ENCODE assay signal across 15 cellular contexts in the genomic region with DNA sequence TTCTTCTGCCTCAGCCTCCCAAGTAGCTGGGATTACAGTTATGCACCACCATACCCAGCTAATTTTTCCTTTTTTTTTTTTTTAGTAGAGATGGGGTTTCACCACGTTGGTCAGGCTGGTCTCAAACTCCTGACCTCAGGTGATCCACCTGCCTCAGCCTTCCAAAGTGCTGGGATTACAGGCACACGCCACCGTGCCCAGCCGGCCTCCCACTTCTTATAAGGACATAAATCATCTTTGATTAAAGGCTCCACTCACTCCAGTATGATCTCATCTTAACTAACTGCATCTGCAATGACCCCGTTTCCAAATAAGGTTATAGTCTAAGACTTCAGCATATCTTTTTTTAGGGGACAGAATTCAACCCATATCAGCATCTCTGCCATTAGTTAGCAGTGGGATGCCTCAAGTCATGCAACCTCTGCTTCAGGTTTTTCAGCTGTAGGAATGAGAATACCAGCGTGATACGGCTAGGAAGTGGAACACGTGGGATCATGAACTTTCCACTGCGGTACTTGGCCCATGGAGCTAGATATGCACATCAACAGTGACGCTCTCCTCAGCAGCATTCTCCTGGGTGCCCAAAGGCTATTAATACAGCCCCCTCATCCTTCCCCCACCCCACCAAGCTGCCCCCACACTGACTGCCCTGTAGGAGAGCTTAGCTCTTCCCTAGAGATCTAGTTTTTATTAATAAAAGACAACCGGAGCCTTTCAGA. TPM values are rescaled to one million over a fixed set of nuclear protein-coding genes. Genes with fewer than 3 reads are reported as not detected.
A peak's percentile ranks its signal among the peaks of the same experiment; 100 is the strongest.
DNase-seq lines count a peak whose midpoint lies in the region; ATAC-seq and TF ChIP-seq lines count a peak whose summit lies in the region.
"Had no signal": no experiment of that assay in that cellular context is flagged by ENCODE, and none has a peak within 500 bp of the region (broad histone marks: within the 10 kb centered on the region; RNA-seq: fewer than 3 reads in every experiment).

No MANE protein-coding gene starts in this region.

- no peaks in the 10 kb centered on the region for H3K27me3 ChIP-seq in left ventricle myocardium inferior (ENCODE audit: low read depth)
- H3K27me3 ChIP-seq: suprapubic skin had no signal

- WGBS in mesodermal cell (ENCODE audit: insufficient coverage in 2 of 2), 2 experiments = 72 to 79% methylated on average over 8 to 9 of the region's 11 CpGs

- H3K9me3 ChIP-seq in left ventricle myocardium inferior (replicated peaks) (no peaks in the 10 kb centered on the region), mesodermal cell (ENCODE audit: control insufficient read depth, low read length) (no peaks in the 10 kb centered on the region)
- H3K9me3 ChIP-seq: psoas muscle, suprapubic skin had no signal

- H3K36me3 ChIP-seq in left ventricle myocardium inferior (no peaks in the 10 kb centered on the region), mesodermal cell (ENCODE audit: control insufficient read depth, insufficient read depth, low read length) (no peaks in the 10 kb centered on the region)
- H3K36me3 ChIP-seq: suprapubic skin had no signal

- ATAC-seq in left ventricle myocardium superior (peak; percentile 43), GM18861 (IDR thresholded peaks at IDR 0.05; ENCODE audit: unreplicated experiment) (no peak)
- ATAC-seq: left colon had no signal

- TF ChIP-seq CTCF in left ventricle myocardium inferior (IDR thresholded peaks at IDR 0.05; ENCODE audit: borderline replicate concordance) = no peak

- H3K4me3 ChIP-seq in left ventricle myocardium inferior = no peak overlapping the region
- no peak overlapping the region for H3K4me3 ChIP-seq in mesodermal cell (ENCODE audit: extremely low read depth, insufficient read depth, low read length, poor library complexity, severe bottlenecking)
- H3K4me3 ChIP-seq: psoas muscle, suprapubic skin had no signal

- DNase-seq in left ventricle myocardium superior (no peak), left ventricle myocardium inferior (no peak), amniotic epithelial cell (ENCODE audit: low read depth) (peak; percentile 80), SW480 (ENCODE audit: low spot score) (no peak), NCI-H526 treated with DMSO at 0.1 percent for 48 hours (lab: John Stamatoyannopoulos, UW) (no peak), hypothalamus (lab: John Stamatoyannopoulos, UW) (no peak)
- DNase-seq: activated CD4-positive, alpha-beta T cell treated with anti-CD3 and anti-CD28 coated beads, Interleukin-2, amount 10 ng/mL, durations not matched to agents 24 days and 14 days; activated gamma-delta T cell; cerebellar nuclear complex; left colon had no signal

- H3K4me1 ChIP-seq in left ventricle myocardium inferior = peaks cover 9% of the 10 kb centered on the region
- peaks cover 20% of the 10 kb centered on the region for H3K4me1 ChIP-seq in mesodermal cell (ENCODE audit: control insufficient read depth, insufficient read depth, low read length, poor library complexity, severe bottlenecking)

- intact Hi-C loops in left ventricle myocardium superior (cut with micrococcal nuclease) = no loop called here
- intact Hi-C loops in left ventricle myocardium inferior (cut with micrococcal nuclease) = no loop called here

- H3K27ac ChIP-seq in left ventricle myocardium inferior (replicated peaks) (no peak overlapping the region), mesodermal cell (ENCODE audit: low read depth, low read length, severe bottlenecking) (peak overlapping the region; percentile 98)
- H3K27ac ChIP-seq: psoas muscle, suprapubic skin had no signal

RNA-seq across cellular contexts. Expression of gene MCHR1, which starts 41.4 kb away (rescaled TPM):
- total RNA-seq in left ventricle myocardium superior (1.4 TPM), left ventricle myocardium inferior (0.36 TPM)
- polyA plus RNA-seq in mesodermal cell (2013, experiment 1 of 2) = 58.7 TPM
- polyA plus RNA-seq in mesodermal cell (2013, experiment 2 of 2) = 48.5 TPM
- total RNA-seq: activated CD4-positive, alpha-beta T cell treated with anti-CD3 and anti-CD28 coated beads, Interleukin-2, amount 10 ng/mL, durations not matched to agents 24 days and 14 days; left colon; NCI-H460 had no signal
